ENCODE assay signal across 8 cellular contexts in the genomic region with DNA sequence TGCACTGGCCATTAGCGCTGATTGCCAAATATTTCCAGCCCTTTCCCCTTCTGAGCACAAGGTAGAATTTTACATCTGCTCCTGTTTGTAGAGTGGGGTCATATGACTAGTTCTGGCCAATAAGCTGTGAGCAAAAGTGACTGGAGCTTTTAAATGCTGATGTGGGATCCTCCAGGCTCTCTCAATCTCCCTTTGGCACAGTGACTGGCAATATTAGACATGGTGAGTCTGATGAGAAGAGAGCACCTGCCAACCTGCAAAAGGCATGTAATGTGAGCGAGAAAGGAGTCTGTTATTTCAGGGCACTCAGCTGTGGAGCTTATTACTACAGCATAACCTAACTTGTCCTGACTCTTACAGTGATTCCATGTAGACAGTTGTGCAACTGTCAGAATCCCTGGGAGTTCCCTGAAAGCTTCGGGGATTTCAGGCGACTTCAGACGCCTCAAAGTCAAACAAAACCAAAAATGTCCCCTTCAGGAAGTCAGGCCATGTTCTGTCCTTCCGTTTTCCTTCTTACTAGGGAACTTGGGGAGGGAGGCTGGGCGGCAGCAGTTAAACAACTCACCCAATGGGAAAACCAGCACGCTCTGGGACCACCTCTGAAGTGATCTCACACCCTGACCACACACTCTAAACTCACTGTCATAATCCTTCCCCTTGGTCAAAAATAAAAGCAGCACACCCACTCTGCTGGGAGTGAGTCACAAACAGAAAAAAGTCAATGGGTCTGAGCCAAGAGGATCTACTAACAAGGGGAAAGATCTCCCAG. TPM values are rescaled to one million over a fixed set of nuclear protein-coding genes. Genes with fewer than 3 reads are reported as not detected.
DNase-seq lines count a peak whose midpoint lies in the region; ATAC-seq and TF ChIP-seq lines count a peak whose summit lies in the region.

No MANE protein-coding gene starts in this region.

- H3K4me3 Mint-ChIP-seq in effector memory CD8-positive, alpha-beta T cell: peak overlapping the region in 1 of 2 donors; percentile 37

- DNase-seq in A172 (ENCODE audit: low spot score) (peak; percentile 100), SW480 (ENCODE audit: low spot score) (peak; percentile 93), sigmoid colon (peak; percentile 80), NCI-H128 (lab: John Stamatoyannopoulos, UW; ENCODE audit: unreplicated experiment) (no peak)
- no peak for DNase-seq in effector memory CD8-positive, alpha-beta T cell

- intact Hi-C loops in sigmoid colon (cut with DNase I): no loop called here

- peak overlapping the region; percentile 52 to 57 for H3K27ac Mint-ChIP-seq in effector memory CD8-positive, alpha-beta T cell

- peaks cover 8 to 19% (median 10%) of the 10 kb centered on the region in 3 donors for H3K27me3 ChIP-seq in sigmoid colon

- no peaks in the 10 kb centered on the region for H3K9me3 ChIP-seq in sigmoid colon

- H3K27me3 Mint-ChIP-seq in effector memory CD8-positive, alpha-beta T cell: peaks cover 2 to 6% of the 10 kb centered on the region in 2 donors

- TF ChIP-seq CTCF in sigmoid colon (IDR thresholded peaks at IDR 0.05): no peak

- peaks cover 24 to 30% of the 10 kb centered on the region in 2 donors for H3K4me1 Mint-ChIP-seq in effector memory CD8-positive, alpha-beta T cell (ENCODE audit: low read depth in 2 of 2)

- no peaks in the 10 kb centered on the region for H3K9me3 Mint-ChIP-seq in effector memory CD8-positive, alpha-beta T cell

- no peak overlapping the region for H3K4me3 ChIP-seq in sigmoid colon

- peak overlapping the region in 1 of 4 donors; percentile 41 for H3K27ac ChIP-seq in sigmoid colon

- H3K36me3 ChIP-seq in sigmoid colon: no peaks in the 10 kb centered on the region

- ATAC-seq in GM18508 (IDR thresholded peaks at IDR 0.05; ENCODE audit: insufficient read depth, unreplicated experiment) (peak; percentile 70), HG03103 (IDR thresholded peaks at IDR 0.05; ENCODE audit: low read depth, unreplicated experiment) (peak; percentile 57), GM18907 (IDR thresholded peaks at IDR 0.05; ENCODE audit: unreplicated experiment) (no peak)
- peak; percentile 35 for ATAC-seq in effector memory CD8-positive, alpha-beta T cell (replicated peaks)

- WGBS in sigmoid colon, 2 donors: 61 to 76% methylated on average over 8 of the region's 8 CpGs

- no peak for TF ChIP-seq EP300 in sigmoid colon (IDR thresholded peaks at IDR 0.05)

- peaks cover 8% of the 10 kb centered on the region for H3K36me3 Mint-ChIP-seq in effector memory CD8-positive, alpha-beta T cell (ENCODE audit: insufficient read depth)

- H3K4me1 ChIP-seq in sigmoid colon: peaks cover 0 to 43% (median 19%) of the 10 kb centered on the region in 4 donors

- no peak for TF ChIP-seq POLR2A in sigmoid colon (IDR thresholded peaks at IDR 0.05)

RNA-seq across cellular contexts. Expression of a gene that starts 3.6 kb away (rescaled TPM):
- total RNA-seq in A172 (2014; rRNA removed; shearing (Covaris generic)): 3.3 and 5.8 TPM in 2 replicates
- 1 to 10 TPM; 3.6 to 6.9 (median 4.8) TPM for total RNA-seq in sigmoid colon
- 10 to 100 TPM in 1 of 3 donors, 1 to 10 TPM in 2; 2.5 to 25.9 (median 4.2) TPM for polyA plus RNA-seq in sigmoid colon

RNA-seq across cellular contexts. Expression of a gene that starts 33.5 kb away (rescaled TPM):
- 22.0 and 29.6 TPM in 2 replicates for total RNA-seq in A172 (2014; rRNA removed; shearing (Covaris generic))
- total RNA-seq in sigmoid colon: 1 to 10 TPM; 1.6 to 3.2 (median 2.7) TPM
- polyA plus RNA-seq in sigmoid colon: 10 to 100 TPM in 1 of 3 donors, 1 to 10 TPM in 2; 7.2 to 23.2 (median 9.9) TPM

Comparison
In these comparisons a context has a peak if more than half of its experiments do, and no peak if none do; other contexts are left out.
1. DNase-seq: peak in A172 (single experiment), SW480 (single experiment) and sigmoid colon (single experiment); none in effector memory CD8-positive, alpha-beta T cell (0 of 3) and NCI-H128 (single experiment).